Comparison of ENCODE assay signal across 14 cellular contexts in genomic region chr19:38704488-38705026, GRCh38. TPM values are rescaled to one million over a fixed set of nuclear protein-coding genes. Genes with fewer than 3 reads are reported as not detected.
DNase-seq lines count a peak whose midpoint lies in the region; ATAC-seq, FAIRE-seq and TF ChIP-seq lines count a peak whose summit lies in the region.
"Had no signal": no experiment of that assay in that cellular context is flagged by ENCODE, and none has a peak within 500 bp of the region (broad histone marks: within the 10 kb centered on the region; RNA-seq: fewer than 3 reads in every experiment).

No MANE protein-coding gene starts in this region.

- WGBS in A549 (ENCODE audit: missing lambda C conversion rate), result 86% methylated on average over 13 of the region's 13 CpGs
- 89% methylated on average over 12 of the region's 13 CpGs for WGBS in K562 (ENCODE audit: insufficient coverage, low coverage, missing lambda C conversion rate)

- H3K4me2 ChIP-seq in A549, result no peak overlapping the region
- H3K4me2 ChIP-seq in K562 (ENCODE audit: insufficient read depth, low read length), result no peak overlapping the region

- DNase-seq in A549 (ENCODE audit: low read depth in 1 of 2, low spot score in 1 of 2) (no peak), K562 (ENCODE audit: extremely low read depth in 1 of 4, low spot score in 3 of 4) (peak in 1 of 4 experiments; percentile 14), lower lobe of right lung (no peak), NCI-H748 treated with DMSO at 0.1 percent for 48 hours (lab: John Stamatoyannopoulos, UW) (no peak), occipital lobe (lab: John Stamatoyannopoulos, UW) (no peak), HK-2 (ENCODE audit: unreplicated experiment) (no peak), DMS79 (lab: John Stamatoyannopoulos, UW) (no peak)
- DNase-seq: amniotic stem cell, hippocampal formation, Kasumi-1, NCI-H1417 treated with DMSO at 0.1 percent for 48 hours, NCI-H226 had no signal

- H3K9me1 ChIP-seq in K562 (ENCODE audit: control insufficient read depth, insufficient read depth, low read length), result no peaks in the 10 kb centered on the region

- H3K27me3 ChIP-seq in K562 (ENCODE audit: control insufficient read depth in 2 of 2, insufficient read depth in 2 of 2, low read length in 2 of 2), result no peaks in the 10 kb centered on the region
- no peaks in the 10 kb centered on the region for H3K27me3 ChIP-seq in lower lobe of right lung (ENCODE audit: low read depth)
- H3K27me3 ChIP-seq: SJSA1 had no signal

- TF ChIP-seq EP300 in A549 (IDR thresholded peaks at IDR 0.05) (no peak), K562 (IDR thresholded peaks at IDR 0.05; ENCODE audit: low read length) (no peak)

- POLR2A ChIA-PET in A549 (lab: Yijun Ruan, JAX), result interaction anchor here (2.3 kb wide), 1 partner anchor 11 kb away, joined by 7 read pairs; no protein-coding TSS in a partner anchor
- POLR2A ChIA-PET in K562 (lab: Yijun Ruan, JAX), result no interaction called here

- in situ Hi-C loops in K562 (cut with MboI), result no loop called here

- peaks cover 7% of the 10 kb centered on the region; the same call in 1 of the 3 replicates for H3K79me2 ChIP-seq in K562 (ENCODE audit: control insufficient read depth, insufficient read depth, low read length)

- ATAC-seq in A549, result peak; percentile 3 to 25; a peak in 3 of 6 replicates
- ATAC-seq in K562, result peak; percentile 59
- ATAC-seq in lower lobe of right lung, result no peak

- H3K9ac ChIP-seq in K562 (ENCODE audit: insufficient read depth in 1 of 2, low read depth in 2 of 2, low read length in 2 of 2), result no peak overlapping the region

- H2AFZ ChIP-seq in K562 (ENCODE audit: low read depth, low read length), result no peak overlapping the region

- peaks cover 8% of the 10 kb centered on the region for H4K20me1 ChIP-seq in K562 (replicated peaks; ENCODE audit: control insufficient read depth, insufficient read depth, low read length)

- H3K36me3 ChIP-seq in K562 (ENCODE audit: control insufficient read depth, insufficient read depth, low read length) (peaks cover 98% of the 10 kb centered on the region; the same call in 2 of the 3 replicates), lower lobe of right lung (peaks cover 95% of the 10 kb centered on the region)

- H3K4me3 ChIP-seq in A549 (no peak overlapping the region), K562 (no peak overlapping the region), lower lobe of right lung (no peak overlapping the region)
- H3K4me3 ChIP-seq: SJSA1 had no signal

- TF ChIP-seq POLR2A in A549 (IDR thresholded peaks at IDR 0.05; ENCODE audit: low read length) (no peak), K562 (conservative IDR thresholded peaks at IDR 0.05) (no peak)

- TF ChIP-seq CTCF in A549 (IDR thresholded peaks at IDR 0.05) (no peak; the same call in 2 of the 3 replicates), GM12872 (IDR thresholded peaks at IDR 0.05; ENCODE audit: insufficient read depth, low read depth, low read length) (0 out of 3 replicates have a peak, but pooled peaks have one; percentile 14), K562 (IDR thresholded peaks at IDR 0.05 in 2 of 3, conservative IDR thresholded peaks at IDR 0.05 in 1 of 3; ENCODE audit: insufficient read depth in 2 of 3, low read depth in 1 of 3, low read length in 3 of 3) (peak; percentile 23 to 40 (median 31); a peak in 4 of 6 replicates), lower lobe of right lung (IDR thresholded peaks at IDR 0.05) (no peak)

- BruUV-seq in K562 (replicated peaks; lab: Mats Ljungman, UMichigan), result no TSS peak

- H3K27ac ChIP-seq in A549 (peak overlapping the region in 1 of 2 experiments; percentile 50; a peak in 3 of 6 replicates), K562 (ENCODE audit: extremely low read depth, low read depth, low read length) (no peak overlapping the region), lower lobe of right lung (peak overlapping the region; percentile 36)
- H3K27ac ChIP-seq: SJSA1 had no signal

- H3K4me1 ChIP-seq in A549 (peaks cover 94% of the 10 kb centered on the region), K562 (replicated peaks in 1 of 2; ENCODE audit: control insufficient read depth in 2 of 2, insufficient read depth in 2 of 2, low read length in 2 of 2) (peaks cover 0 to 11% of the 10 kb centered on the region in 2 experiments; a peak in 1 of 5 replicates), lower lobe of right lung (peaks cover 72% of the 10 kb centered on the region)

- intact Hi-C loops in K562 (cut with micrococcal nuclease) (no loop called here), lower lobe of right lung (cut with DNase I) (no loop called here)

- CTCF ChIA-PET in A549 (lab: Yijun Ruan, JAX) (interaction anchor here (0.8 to 38.0 kb wide), 8 partner anchors 4 to 302 kb away, joined by 3 to 764 read pairs (median 8); partner anchors contain the start of gene FAM98C), K562 (lab: Yijun Ruan, JAX; ENCODE audit: low intra/inter-chr PET ratio) (no interaction called here)

- TF ChIP-seq RAD21 in A549 (conservative IDR thresholded peaks at IDR 0.05 in 1 of 2, IDR thresholded peaks at IDR 0.05 in 1 of 2), result peak in 1 of 2 experiments; percentile 51; a peak in 3 of 5 replicates
- TF ChIP-seq RAD21 in K562 (CRISPR knock-in tag; conservative IDR thresholded peaks at IDR 0.05 in 1 of 2, IDR thresholded peaks at IDR 0.05 in 1 of 2), result peak in 1 of 2 experiments; percentile 30; a peak in 1 of 4 replicates

- H3K9me3 ChIP-seq in A549 (no peaks in the 10 kb centered on the region), K562 (replicated peaks; ENCODE audit: control insufficient read depth, insufficient read depth, low read depth, low read length) (no peaks in the 10 kb centered on the region), lower lobe of right lung (no peaks in the 10 kb centered on the region)
- H3K9me3 ChIP-seq: SJSA1 had no signal

- FAIRE-seq in A549 (lab: Jason Lieb, UNC) (no peak), K562 (lab: Jason Lieb, UNC) (no peak)

TF ChIP-seq in A549, 52 proteins besides CTCF, POLR2A, EP300 and RAD21 (continues in another document):
- TF ChIP-seq JUN (IDR thresholded peaks at IDR 0.05) (0 out of 5 replicates have a peak, but pooled peaks of 1 of the 2 experiments have one; percentile 22), MAZ (IDR thresholded peaks at IDR 0.05; ENCODE audit: borderline replicate concordance, low read depth, low read length) (no peak)

TF ChIP-seq in K562, 482 proteins besides CTCF, POLR2A, EP300 and RAD21 (continues in another document):
- TF ChIP-seq RBM22 (IDR thresholded peaks at IDR 0.05; ENCODE audit: low read depth, low read length, poor library complexity, severe bottlenecking) (peak; percentile 78), POLR2G (IDR thresholded peaks at IDR 0.05; ENCODE audit: low read depth, low read length) (0 out of 2 replicates have a peak, but pooled peaks have one; percentile 34)

RNA-seq across cellular contexts. Expression of gene CAPN12, which starts 39.7 kb away (rescaled TPM):
- polyA plus RNA-seq in A549 (2011; rRNA removed) (10.0 and 12.3 TPM in 2 replicates), A549 (2017; fragmentation: RNase III; extraction: RNeasy Plus Mini Kit Qiagen cat#74134 plus additional on column Dnase treatment) (8.6 to 11.7 TPM (median 11.0 TPM) in 3 replicates), K562 (2011; rRNA removed) (6.8 and 14.8 TPM in 2 replicates), K562 (2014; fragmentation: Illumina TruSeq; extraction: Trizol) (3.4 and 4.7 TPM in 2 replicates), K562 (2014; fragmentation: Nextera tagmentation; extraction: Ambion mirVana) (1 to 10 TPM in 1 of 2 experiments, under 1 TPM in 1; 0.84 to 1.0 TPM), K562 (2014; rRNA removed) (5.6 and 7.0 TPM in 2 replicates)
- polyA plus RNA-seq in A549 (2012; cell fraction: cytosol; rRNA removed), result 10.0 and 10.2 TPM in 2 replicates
- polyA plus RNA-seq in A549 (2012; cell fraction: nucleus; rRNA removed), result 33.2 and 34.8 TPM in 2 replicates
- polyA minus RNA-seq in A549 (2011; rRNA and poly(A)+ RNA removed), result 3.2 and 7.1 TPM in 2 replicates
- total RNA-seq in K562 (2011; cell fraction: chromatin; rRNA removed; ENCODE audit: low replicate concordance), result 21.8 and 34.6 TPM in 2 replicates
- 22.1 and 24.8 TPM in 2 replicates for total RNA-seq in K562 (2011; cell fraction: nucleolus; rRNA removed)
- 16.0 and 28.2 TPM in 2 replicates for total RNA-seq in K562 (2011; cell fraction: nucleoplasm; rRNA removed)
- total RNA-seq in K562 (2014; rRNA removed) (1.6 and 3.1 TPM in 2 replicates), K562 (2014; rRNA removed; fragmentation: Illumina TruSeq; extraction: Trizol) (0.89 and 1.2 TPM in 2 replicates), K562 (2015; rRNA removed; fragmentation: Illumina TruSeq; extraction: Trizol) (0.83 and 0.87 TPM in 2 replicates), K562 (2021) (3.7 and 4.8 TPM in 2 replicates), lower lobe of right lung (18.2 TPM), occipital lobe (not detected)
- polyA plus RNA-seq in K562 (2011; cell fraction: cytosol; rRNA removed), result 11.9 and 13.7 TPM in 2 replicates
- 61.9 and 73.0 TPM in 2 replicates for polyA plus RNA-seq in K562 (2011; cell fraction: nucleus; rRNA removed)
- 2.9 and 8.2 TPM in 2 replicates for polyA plus RNA-seq in K562 (2012)
- 1.2 and 1.3 TPM in 2 replicates for polyA minus RNA-seq in K562 (2011; rRNA and poly(A)+ RNA removed)
- 2.8 and 4.4 TPM in 2 replicates for polyA minus RNA-seq in K562 (2011; cell fraction: cytosol; rRNA and poly(A)+ RNA removed)
- 5.1 and 7.3 TPM in 2 replicates for polyA minus RNA-seq in K562 (2011; cell fraction: nucleus; rRNA and poly(A)+ RNA removed)
- total RNA-seq: SJSA1 had no signal

RNA-seq across cellular contexts. Expression of gene ACTN4, which starts 57.1 kb away (rescaled TPM):
- 605 and 614 TPM in 2 replicates for polyA plus RNA-seq in A549 (2011; rRNA removed)
- 1,005 and 1,074 TPM in 2 replicates for polyA plus RNA-seq in A549 (2012; cell fraction: cytosol; rRNA removed)
- polyA plus RNA-seq in A549 (2012; cell fraction: nucleus; rRNA removed), result 3,482 and 4,263 TPM in 2 replicates
- polyA plus RNA-seq in A549 (2017; fragmentation: RNase III; extraction: RNeasy Plus Mini Kit Qiagen cat#74134 plus additional on column Dnase treatment), result 967 to 1,087 TPM (median 1,011 TPM) in 3 replicates
- 488 and 611 TPM in 2 replicates for polyA minus RNA-seq in A549 (2011; rRNA and poly(A)+ RNA removed)
- total RNA-seq in K562 (2011; cell fraction: chromatin; rRNA removed; ENCODE audit: low replicate concordance), result 168 and 288 TPM in 2 replicates
- total RNA-seq in K562 (2011; cell fraction: nucleolus; rRNA removed), result 79.0 and 102 TPM in 2 replicates
- 99.5 and 155 TPM in 2 replicates for total RNA-seq in K562 (2011; cell fraction: nucleoplasm; rRNA removed)
- total RNA-seq in K562 (2014; rRNA removed), result 159 and 202 TPM in 2 replicates
- 67.2 and 80.0 TPM in 2 replicates for total RNA-seq in K562 (2014; rRNA removed; fragmentation: Illumina TruSeq; extraction: Trizol)
- total RNA-seq in K562 (2015; rRNA removed; fragmentation: Illumina TruSeq; extraction: Trizol), result 58.2 and 67.4 TPM in 2 replicates
- 362 and 385 TPM in 2 replicates for total RNA-seq in K562 (2021)
- 130 and 299 TPM in 2 replicates for polyA plus RNA-seq in K562 (2011; rRNA removed)
- polyA plus RNA-seq in K562 (2011; cell fraction: cytosol; rRNA removed), result 90.1 and 157 TPM in 2 replicates
- polyA plus RNA-seq in K562 (2011; cell fraction: nucleus; rRNA removed), result 395 and 716 TPM in 2 replicates
- polyA plus RNA-seq in K562 (2012), result 444 and 454 TPM in 2 replicates
- polyA plus RNA-seq in K562 (2014; fragmentation: Illumina TruSeq; extraction: Trizol), result 149 and 163 TPM in 2 replicates
- 1 to 10 TPM; 3.1 to 8.4 TPM for polyA plus RNA-seq in K562 (2014; fragmentation: Nextera tagmentation; extraction: Ambion mirVana)
- 115 and 125 TPM in 2 replicates for polyA plus RNA-seq in K562 (2014; rRNA removed)
- 140 and 177 TPM in 2 replicates for polyA minus RNA-seq in K562 (2011; rRNA and poly(A)+ RNA removed)
- 135 and 194 TPM in 2 replicates for polyA minus RNA-seq in K562 (2011; cell fraction: cytosol; rRNA and poly(A)+ RNA removed)
- 51.4 and 130 TPM in 2 replicates for polyA minus RNA-seq in K562 (2011; cell fraction: nucleus; rRNA and poly(A)+ RNA removed)
- 454 TPM for total RNA-seq in lower lobe of right lung
- 53.2 TPM for total RNA-seq in occipital lobe

Comparison
In these comparisons a context has a peak if more than half of its experiments do, and no peak if none do; other contexts are left out.
1. ATAC-seq: peak in A549 (2 of 2) and K562 (single experiment); none in lower lobe of right lung (0 of 2).
2. CTCF ChIP-seq: peak in GM12872 (single experiment) and K562 (3 of 3); none in A549 (single experiment) and lower lobe of right lung (single experiment).
3. Of the 35 proteins assayed by ChIP-seq in both K562 and A549: peak only in K562: CTCF; only in A549: none; in both: none; in neither: 32; mixed calls (peak in some experiments, not most) for 2.